ENCODE assay signal across 8 cellular contexts in genomic region chr12:128387811-128388422, GRCh38.
DNase-seq lines count a peak whose midpoint lies in the region; ATAC-seq and TF ChIP-seq lines count a peak whose summit lies in the region.

No MANE protein-coding gene starts in this region.

- no peak overlapping the region for H2AFZ ChIP-seq in SU-DHL-6 (ENCODE audit: low read depth, low read length, severe bottlenecking)

- H3K79me2 ChIP-seq in SU-DHL-6 (ENCODE audit: insufficient read depth, low read length) = no peaks in the 10 kb centered on the region

- TF ChIP-seq CTCF in SU-DHL-6 (IDR thresholded peaks at IDR 0.05; ENCODE audit: insufficient read depth, low read length, poor library complexity, severe bottlenecking) = peak; percentile 41

- no peak overlapping the region for H3K27ac ChIP-seq in SU-DHL-6 (ENCODE audit: low read depth, low read length)

- H3K4me2 ChIP-seq in SU-DHL-6 (ENCODE audit: low read depth, low read length, poor library complexity, severe bottlenecking) = no peak overlapping the region

- ATAC-seq in HG03159 (IDR thresholded peaks at IDR 0.05; ENCODE audit: unreplicated experiment) (peak; percentile 69), HG03175 (IDR thresholded peaks at IDR 0.05; ENCODE audit: unreplicated experiment) (no peak)
- no peak for ATAC-seq in stimulated activated naive CD8-positive, alpha-beta T cell treated with anti-CD3 and anti-CD28 coated beads, Interleukin-15, amount 100 ng/mL, for 72 hours

- H3K9ac ChIP-seq in SU-DHL-6 (ENCODE audit: low read length) = no peak overlapping the region

- no peaks in the 10 kb centered on the region for H3K9me3 ChIP-seq in SU-DHL-6 (ENCODE audit: insufficient read depth, low read length)

- CTCF ChIA-PET in activated naive CD4-positive, alpha-beta T cell treated with anti-CD3 and anti-CD28 coated beads, Interleukin-2, amount 10 ng/mL, durations not matched to agents 7 days and 5 days (lab: Charles Lee) = interaction anchor here (0.7 to 1.3 kb wide), 3 partner anchors 20 to 1220 kb away, joined by 3 to 4 read pairs (median 3); no protein-coding TSS in a partner anchor

- H3K4me3 ChIP-seq in SU-DHL-6 (ENCODE audit: insufficient read depth, low read length, poor library complexity, severe bottlenecking) = no peak overlapping the region

- H3K4me1 Mint-ChIP-seq in activated naive CD4-positive, alpha-beta T cell treated with anti-CD3 and anti-CD28 coated beads, Interleukin-2, amount 10 ng/mL, durations not matched to agents 7 days and 5 days = no peaks in the 10 kb centered on the region
- no peaks in the 10 kb centered on the region for H3K4me1 Mint-ChIP-seq in stimulated activated naive CD8-positive, alpha-beta T cell treated with anti-CD3 and anti-CD28 coated beads, Interleukin-15, amount 100 ng/mL, for 72 hours

- no peaks in the 10 kb centered on the region for H3K27me3 ChIP-seq in SU-DHL-6 (ENCODE audit: low read length)

- H3K36me3 Mint-ChIP-seq in activated naive CD4-positive, alpha-beta T cell treated with anti-CD3 and anti-CD28 coated beads, Interleukin-2, amount 10 ng/mL, durations not matched to agents 7 days and 5 days = no peaks in the 10 kb centered on the region

- peaks cover 2% of the 10 kb centered on the region for H3K9me3 Mint-ChIP-seq in activated naive CD4-positive, alpha-beta T cell treated with anti-CD3 and anti-CD28 coated beads, Interleukin-2, amount 10 ng/mL, durations not matched to agents 7 days and 5 days
- peaks cover under 1 to 9% of the 10 kb centered on the region in 2 donors for H3K9me3 Mint-ChIP-seq in stimulated activated naive CD8-positive, alpha-beta T cell treated with anti-CD3 and anti-CD28 coated beads, Interleukin-15, amount 100 ng/mL, for 72 hours

- peak; percentile 29 for DNase-seq in activated naive CD4-positive, alpha-beta T cell treated with anti-CD3 and anti-CD28 coated beads, Interleukin-2, amount 10 ng/mL, durations not matched to agents 7 days and 5 days
- DNase-seq in activated naive CD4-positive, alpha-beta T cell treated with Interleukin-2 at 50 U/mL for 16 hours = no peak
- DNase-seq in hypothalamus (lab: John Stamatoyannopoulos, UW) (peak in 39 of 51 donors; percentile 2 to 76 (median 29)), NOMO-1 treated with DMSO at 0.1 percent for 48 hours (lab: John Stamatoyannopoulos, UW; ENCODE audit: unreplicated experiment) (no peak)
- DNase-seq in stimulated activated naive CD8-positive, alpha-beta T cell treated with anti-CD3 and anti-CD28 coated beads, Interleukin-15, amount 100 ng/mL, for 72 hours = peak; percentile 12 to 14

- no peaks in the 10 kb centered on the region for H3K9me2 ChIP-seq in SU-DHL-6 (replicated peaks; ENCODE audit: insufficient read depth, low read length)

- H3K27me3 Mint-ChIP-seq in activated naive CD4-positive, alpha-beta T cell treated with anti-CD3 and anti-CD28 coated beads, Interleukin-2, amount 10 ng/mL, durations not matched to agents 7 days and 5 days = no peaks in the 10 kb centered on the region
- peaks cover 39% of the 10 kb centered on the region for H3K27me3 Mint-ChIP-seq in stimulated activated naive CD8-positive, alpha-beta T cell treated with anti-CD3 and anti-CD28 coated beads, Interleukin-15, amount 100 ng/mL, for 72 hours

- no peaks in the 10 kb centered on the region for H4K20me1 ChIP-seq in SU-DHL-6 (ENCODE audit: low read depth, low read length)

- H3K36me3 ChIP-seq in SU-DHL-6 (ENCODE audit: low read length) = no peaks in the 10 kb centered on the region

- H3F3A ChIP-seq in SU-DHL-6 (ENCODE audit: insufficient read depth) = no peaks in the 10 kb centered on the region

- H3K4me3 Mint-ChIP-seq in activated naive CD4-positive, alpha-beta T cell treated with anti-CD3 and anti-CD28 coated beads, Interleukin-2, amount 10 ng/mL, durations not matched to agents 7 days and 5 days = no peak overlapping the region
- no peak overlapping the region for H3K4me3 Mint-ChIP-seq in stimulated activated naive CD8-positive, alpha-beta T cell treated with anti-CD3 and anti-CD28 coated beads, Interleukin-15, amount 100 ng/mL, for 72 hours

- no peak overlapping the region for H3K27ac Mint-ChIP-seq in activated naive CD4-positive, alpha-beta T cell treated with anti-CD3 and anti-CD28 coated beads, Interleukin-2, amount 10 ng/mL, durations not matched to agents 7 days and 5 days
- H3K27ac Mint-ChIP-seq in stimulated activated naive CD8-positive, alpha-beta T cell treated with anti-CD3 and anti-CD28 coated beads, Interleukin-15, amount 100 ng/mL, for 72 hours = no peak overlapping the region

Comparison
In these comparisons a context has a peak if more than half of its experiments do, and no peak if none do; other contexts are left out.
1. DNase-seq: peak in activated naive CD4-positive, alpha-beta T cell treated with anti-CD3 and anti-CD28 coated beads, Interleukin-2, amount 10 ng/mL, durations not matched to agents 7 days and 5 days (single experiment), hypothalamus (39 of 51) and stimulated activated naive CD8-positive, alpha-beta T cell treated with anti-CD3 and anti-CD28 coated beads, Interleukin-15, amount 100 ng/mL, for 72 hours (2 of 2); none in activated naive CD4-positive, alpha-beta T cell treated with Interleukin-2 at 50 U/mL for 16 hours (single experiment) and NOMO-1 treated with DMSO at 0.1 percent for 48 hours (single experiment).